Comparison of ENCODE assay signal across 18 cellular contexts in the genomic region with DNA sequence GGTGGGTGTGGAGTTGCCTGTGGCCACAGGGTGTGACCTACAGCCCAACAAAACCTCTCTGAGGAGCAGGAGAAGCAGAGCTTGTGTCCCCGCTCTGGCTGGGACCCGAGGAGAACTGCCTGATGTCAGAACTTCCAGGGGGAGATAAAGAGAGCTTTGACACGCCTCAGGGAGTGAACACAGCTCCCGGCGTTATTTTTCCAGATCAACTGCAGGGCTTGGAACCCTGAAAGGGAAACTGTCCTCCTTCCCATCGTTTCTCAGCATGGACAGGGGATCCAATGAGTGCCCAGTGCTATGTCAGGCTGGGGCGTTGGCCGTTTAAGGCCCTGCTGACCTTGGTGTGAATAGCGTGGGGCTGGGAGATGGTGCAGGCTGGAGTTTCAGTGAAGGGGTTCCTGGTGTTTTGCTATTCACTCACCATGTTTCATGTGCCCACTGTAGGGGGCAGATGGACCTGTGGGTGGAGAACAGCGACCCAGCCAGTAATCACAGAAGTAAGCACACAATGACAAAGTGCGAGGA. TPM values are rescaled to one million over a fixed set of nuclear protein-coding genes. Genes with fewer than 3 reads are reported as not detected.
DNase-seq lines count a peak whose midpoint lies in the region; ATAC-seq and TF ChIP-seq lines count a peak whose summit lies in the region.
"Had no signal": no experiment of that assay in that cellular context is flagged by ENCODE, and none has a peak within 500 bp of the region (broad histone marks: within the 10 kb centered on the region; RNA-seq: fewer than 3 reads in every experiment).

No MANE protein-coding gene starts in this region.

- no peak overlapping the region for H3K4me2 ChIP-seq in neuronal stem cell (ENCODE audit: insufficient read depth, low read length, poor library complexity, severe bottlenecking)
- H3K4me2 ChIP-seq: A549 had no signal

- H3K27me3 ChIP-seq in neuronal stem cell (ENCODE audit: control insufficient read depth in 3 of 3, insufficient read depth in 3 of 3, low read depth in 1 of 3, low read length in 3 of 3) (peaks cover 0 to 42% (median 3%) of the 10 kb centered on the region in 3 experiments), H7 (ENCODE audit: control insufficient read depth, insufficient read depth, low read length) (no peaks in the 10 kb centered on the region)

- H3K36me3 ChIP-seq in neuronal stem cell (replicated peaks in 1 of 2; ENCODE audit: control insufficient read depth in 2 of 2, insufficient read depth in 2 of 2, low read length in 2 of 2): no peaks in the 10 kb centered on the region
- H3K36me3 ChIP-seq in H7 (replicated peaks; ENCODE audit: control insufficient read depth, insufficient read depth, low read length): no peaks in the 10 kb centered on the region

- TF ChIP-seq POLR2A in erythroblast (IDR thresholded peaks at IDR 0.05; ENCODE audit: low read length): no peak

- H2AK5ac ChIP-seq in neuronal stem cell (ENCODE audit: low read depth, low read length): no peak overlapping the region

- no peak overlapping the region for H2BK5ac ChIP-seq in neuronal stem cell (ENCODE audit: low read length)

- WGBS in neuronal stem cell (ENCODE audit: extremely low coverage in 2 of 2, insufficient read length in 2 of 2, insufficient replicate concordance in 1 of 2), 2 donors: no CpG with 5 or more reads among the region's 11 CpGs

- H3K79me1 ChIP-seq in neuronal stem cell (ENCODE audit: low read depth, low read length): no peaks in the 10 kb centered on the region

- H3K9me3 Mint-ChIP-seq in activated naive CD8-positive, alpha-beta T cell treated with anti-CD3 and anti-CD28 coated beads, Interleukin-2, amount 50 U/mL, for 24 hours: no peaks in the 10 kb centered on the region
- H3K9me3 Mint-ChIP-seq in activated naive CD8-positive, alpha-beta T cell treated with anti-CD3 and anti-CD28 coated beads for 36 hours: no peaks in the 10 kb centered on the region
- no peaks in the 10 kb centered on the region for H3K9me3 Mint-ChIP-seq in dendritic cell treated with granulocyte-macrophage colony-stimulating factor and Interleukin-4, amounts not matched to agents 40 ng/mL and 50 ng/mL, for 4 days
- no peaks in the 10 kb centered on the region for H3K9me3 Mint-ChIP-seq in chondrocyte (ENCODE audit: low read depth)
- H3K9me3 Mint-ChIP-seq: CD4-positive, alpha-beta T cell; HFFc6 had no signal

- no peak for ATAC-seq in activated naive CD8-positive, alpha-beta T cell treated with anti-CD3 and anti-CD28 coated beads, Interleukin-2, amount 50 U/mL, for 24 hours
- ATAC-seq: HCT116 had no signal

- no peak for DNase-seq in activated naive CD8-positive, alpha-beta T cell treated with anti-CD3 and anti-CD28 coated beads, Interleukin-2, amount 50 U/mL, for 24 hours
- DNase-seq in activated naive CD8-positive, alpha-beta T cell treated with anti-CD3 and anti-CD28 coated beads for 36 hours: no peak
- no peak for DNase-seq in neuronal stem cell (ENCODE audit: low spot score)
- no peak for DNase-seq in chondrocyte (ENCODE audit: low spot score)
- DNase-seq in erythroblast (lab: John Stamatoyannopoulos, UW): no peak
- DNase-seq in H7: no peak
- DNase-seq: AML-193; CD4-positive, alpha-beta T cell; DMS153; DMS79; GDM1; GM23248; HFFc6 had no signal

- no peak overlapping the region for H2AFZ ChIP-seq in neuronal stem cell (ENCODE audit: low read length)
- H2AFZ ChIP-seq: GM23248 had no signal

- intact Hi-C loops in dendritic cell treated with granulocyte-macrophage colony-stimulating factor and Interleukin-4, amounts not matched to agents 40 ng/mL and 50 ng/mL, for 4 days (cut with micrococcal nuclease): loop anchor here (10.0 kb wide), 1 partner anchor 158 kb away; no protein-coding TSS in a partner anchor

- H3K36me3 Mint-ChIP-seq in activated naive CD8-positive, alpha-beta T cell treated with anti-CD3 and anti-CD28 coated beads, Interleukin-2, amount 50 U/mL, for 24 hours (ENCODE audit: low read depth): no peaks in the 10 kb centered on the region
- H3K36me3 Mint-ChIP-seq in activated naive CD8-positive, alpha-beta T cell treated with anti-CD3 and anti-CD28 coated beads for 36 hours: no peaks in the 10 kb centered on the region
- no peaks in the 10 kb centered on the region for H3K36me3 Mint-ChIP-seq in dendritic cell treated with granulocyte-macrophage colony-stimulating factor and Interleukin-4, amounts not matched to agents 40 ng/mL and 50 ng/mL, for 4 days (ENCODE audit: low read depth)
- H3K36me3 Mint-ChIP-seq in chondrocyte (ENCODE audit: low read depth): no peaks in the 10 kb centered on the region

- no peak overlapping the region for H3K4me3 Mint-ChIP-seq in activated naive CD8-positive, alpha-beta T cell treated with anti-CD3 and anti-CD28 coated beads, Interleukin-2, amount 50 U/mL, for 24 hours
- H3K4me3 Mint-ChIP-seq in activated naive CD8-positive, alpha-beta T cell treated with anti-CD3 and anti-CD28 coated beads for 36 hours: no peak overlapping the region
- H3K4me3 Mint-ChIP-seq in dendritic cell treated with granulocyte-macrophage colony-stimulating factor and Interleukin-4, amounts not matched to agents 40 ng/mL and 50 ng/mL, for 4 days: no peak overlapping the region
- no peak overlapping the region for H3K4me3 Mint-ChIP-seq in chondrocyte (ENCODE audit: unreplicated experiment)
- H3K4me3 Mint-ChIP-seq: CD4-positive, alpha-beta T cell; HFFc6 had no signal

- H3K9me3 ChIP-seq in neuronal stem cell (replicated peaks in 1 of 2; ENCODE audit: control insufficient read depth in 2 of 2, insufficient read depth in 1 of 2, low read depth in 1 of 2, low read length in 2 of 2): no peaks in the 10 kb centered on the region
- H3K9me3 ChIP-seq: A549 had no signal

- H3K18ac ChIP-seq in neuronal stem cell (ENCODE audit: low read length): peak overlapping the region; percentile 33

- H3K9ac ChIP-seq in neuronal stem cell (ENCODE audit: low read depth, low read length, poor library complexity): peak overlapping the region; percentile 8
- H3K9ac ChIP-seq: GM23248 had no signal

- H4K91ac ChIP-seq in neuronal stem cell (ENCODE audit: low read depth, low read length, poor library complexity): no peak overlapping the region

- peak overlapping the region; percentile 57 for H2BK120ac ChIP-seq in neuronal stem cell (ENCODE audit: low read depth, low read length)

- no peaks in the 10 kb centered on the region for H3K4me1 Mint-ChIP-seq in activated naive CD8-positive, alpha-beta T cell treated with anti-CD3 and anti-CD28 coated beads, Interleukin-2, amount 50 U/mL, for 24 hours
- H3K4me1 Mint-ChIP-seq in activated naive CD8-positive, alpha-beta T cell treated with anti-CD3 and anti-CD28 coated beads for 36 hours: no peaks in the 10 kb centered on the region
- H3K4me1 Mint-ChIP-seq in dendritic cell treated with granulocyte-macrophage colony-stimulating factor and Interleukin-4, amounts not matched to agents 40 ng/mL and 50 ng/mL, for 4 days (ENCODE audit: low read depth): peaks cover 49% of the 10 kb centered on the region
- H3K4me1 Mint-ChIP-seq in chondrocyte (ENCODE audit: low read depth): peaks cover 2% of the 10 kb centered on the region

- H3K4ac ChIP-seq in neuronal stem cell (ENCODE audit: low read length): no peak overlapping the region

- H3K4me1 ChIP-seq in neuronal stem cell (ENCODE audit: control insufficient read depth in 2 of 2, insufficient read depth in 1 of 2, low read depth in 1 of 2, low read length in 2 of 2): peaks cover 12 to 20% of the 10 kb centered on the region in 2 donors
- H3K4me1 ChIP-seq: A549 had no signal

- H3K4me3 ChIP-seq in neuronal stem cell (ENCODE audit: low read length in 2 of 2) (no peak overlapping the region), H7 (ENCODE audit: insufficient read depth, low read depth, low read length) (no peak overlapping the region)
- H3K4me3 ChIP-seq: A549, GM23248 had no signal

- H3K23ac ChIP-seq in neuronal stem cell (ENCODE audit: low read depth, low read length, poor library complexity): no peak overlapping the region

- no peak overlapping the region for H2BK12ac ChIP-seq in neuronal stem cell (ENCODE audit: low read length)

- peak overlapping the region; percentile 37 for H3K27ac Mint-ChIP-seq in activated naive CD8-positive, alpha-beta T cell treated with anti-CD3 and anti-CD28 coated beads, Interleukin-2, amount 50 U/mL, for 24 hours
- H3K27ac Mint-ChIP-seq in activated naive CD8-positive, alpha-beta T cell treated with anti-CD3 and anti-CD28 coated beads for 36 hours: no peak overlapping the region
- peak overlapping the region; percentile 35 for H3K27ac Mint-ChIP-seq in dendritic cell treated with granulocyte-macrophage colony-stimulating factor and Interleukin-4, amounts not matched to agents 40 ng/mL and 50 ng/mL, for 4 days
- no peak overlapping the region for H3K27ac Mint-ChIP-seq in chondrocyte (ENCODE audit: unreplicated experiment)
- H3K27ac Mint-ChIP-seq: CD4-positive, alpha-beta T cell; HFFc6 had no signal

- peaks cover 3% of the 10 kb centered on the region for H3K27me3 Mint-ChIP-seq in activated naive CD8-positive, alpha-beta T cell treated with anti-CD3 and anti-CD28 coated beads, Interleukin-2, amount 50 U/mL, for 24 hours
- no peaks in the 10 kb centered on the region for H3K27me3 Mint-ChIP-seq in activated naive CD8-positive, alpha-beta T cell treated with anti-CD3 and anti-CD28 coated beads for 36 hours
- peaks cover 38% of the 10 kb centered on the region for H3K27me3 Mint-ChIP-seq in dendritic cell treated with granulocyte-macrophage colony-stimulating factor and Interleukin-4, amounts not matched to agents 40 ng/mL and 50 ng/mL, for 4 days
- peaks cover 29% of the 10 kb centered on the region for H3K27me3 Mint-ChIP-seq in chondrocyte (ENCODE audit: low read depth)
- H3K27me3 Mint-ChIP-seq: CD4-positive, alpha-beta T cell had no signal

- H2BK15ac ChIP-seq in neuronal stem cell (ENCODE audit: low read length): no peak overlapping the region

- no peak overlapping the region for H3K27ac ChIP-seq in neuronal stem cell (replicated peaks; ENCODE audit: low read length)
- H3K27ac ChIP-seq: 22Rv1, A549, C4-2B, GM23248 had no signal

- H4K8ac ChIP-seq in neuronal stem cell (ENCODE audit: low read depth, low read length): no peak overlapping the region

- TF ChIP-seq CTCF in chondrocyte (IDR thresholded peaks at IDR 0.05): no peak

- no peak overlapping the region for H3K14ac ChIP-seq in neuronal stem cell (ENCODE audit: low read length)

RNA-seq across cellular contexts. Expression of gene GADD45G, which starts 22.0 kb away (rescaled TPM):
- 1 to 10 TPM; 1.4 to 1.8 TPM for total RNA-seq in activated naive CD8-positive, alpha-beta T cell treated with anti-CD3 and anti-CD28 coated beads for 36 hours
- 0.79 TPM for polyA plus RNA-seq in neuronal stem cell (2013, experiment 1 of 2)
- 0.61 TPM for polyA plus RNA-seq in neuronal stem cell (2013, experiment 2 of 2)
- total RNA-seq in chondrocyte: 1.5 to 4.6 TPM (median 3.2 TPM) in 3 replicates
- 3.7 and 7.5 TPM in 2 replicates for total RNA-seq in H7 (2014; rRNA removed; shearing (Covaris generic))

Comparison
In these comparisons a context has a peak if more than half of its experiments do, and no peak if none do; other contexts are left out.
1. H3K27ac Mint-ChIP-seq: peak in activated naive CD8-positive, alpha-beta T cell treated with anti-CD3 and anti-CD28 coated beads, Interleukin-2, amount 50 U/mL, for 24 hours (single experiment) and dendritic cell treated with granulocyte-macrophage colony-stimulating factor and Interleukin-4, amounts not matched to agents 40 ng/mL and 50 ng/mL, for 4 days (single experiment); none in activated naive CD8-positive, alpha-beta T cell treated with anti-CD3 and anti-CD28 coated beads for 36 hours (single experiment) and chondrocyte (single experiment).